25 cellular contexts compared by ENCODE assay signal in genomic region chr10:14676732-14677131, GRCh38.
"Had no signal": no experiment of that assay in that cellular context is flagged by ENCODE, and none has a peak within 500 bp of the region (broad histone marks: within the 10 kb centered on the region; RNA-seq: fewer than 3 reads in every experiment).

No MANE protein-coding gene starts in this region.

- DNase-seq: islet precursor cell; left ventricle myocardium inferior; mesendoderm; naive B cell; natural killer cell; occipital lobe; right lobe of liver; stimulated activated CD4-positive, alpha-beta T cell treated with anti-CD3 and anti-CD28 coated beads, Interleukin-1b, Interleukin-23, amount 100 ng/mL, for 48 hours; stimulated activated CD4-positive, alpha-beta T cell treated with anti-CD3 and anti-CD28 coated beads, Interleukin-2, amount 100 ng/mL, for 48 hours; stimulated activated CD4-positive, alpha-beta T cell treated with anti-CD3 and anti-CD28 coated beads, Interleukin-4, amount 100 ng/mL, for 4 hours; stimulated activated CD8-positive, alpha-beta memory T cell treated with anti-CD3 and anti-CD28 coated beads, Interleukin-4, amount 100 ng/mL, for 48 hours; stimulated activated naive CD4-positive, alpha-beta T cell treated with Interleukin-2 at 50 U/mL for 16 hours; stimulated activated naive CD8-positive, alpha-beta T cell treated with anti-CD3 and anti-CD28 coated beads, Interleukin-15, amount 100 ng/mL, for 72 hours; substantia nigra; upper lobe of left lung had no signal

- H3K4me2 ChIP-seq: neural progenitor cell, smooth muscle cell had no signal

- H3K79me2 ChIP-seq: parathyroid adenoma had no signal

- H3K4me3 ChIP-seq: left ventricle myocardium inferior, lung, neural progenitor cell, right atrium auricular region, right lobe of liver, smooth muscle cell, tibial nerve, upper lobe of left lung, vagina had no signal

- H3K4me3 Mint-ChIP-seq: mesothelial cell of epicardium; natural killer cell; neural progenitor cell; stimulated activated memory B cell treated with anti-CD40 and anti-IgM and Interleukin-4, amounts not matched to agents 10 μg/mL and 1 μg/mL and 100 μg/mL, for 72 hours; stimulated activated naive CD8-positive, alpha-beta T cell treated with anti-CD3 and anti-CD28 coated beads, Interleukin-15, amount 100 ng/mL, for 72 hours had no signal

- H3K9ac ChIP-seq: neural progenitor cell, parathyroid adenoma had no signal

- H3K27me3 Mint-ChIP-seq: naive B cell; stimulated activated memory B cell treated with anti-CD40 and anti-IgM and Interleukin-4, amounts not matched to agents 10 μg/mL and 1 μg/mL and 100 μg/mL, for 72 hours had no signal

- H3K27ac ChIP-seq: left ventricle myocardium inferior, neural progenitor cell, neutrophil, parathyroid adenoma, right atrium auricular region, right lobe of liver, tibial nerve, upper lobe of left lung, vagina had no signal

- H3K27ac Mint-ChIP-seq: mesothelial cell of epicardium; natural killer cell; stimulated activated memory B cell treated with anti-CD40 and anti-IgM and Interleukin-4, amounts not matched to agents 10 μg/mL and 1 μg/mL and 100 μg/mL, for 72 hours had no signal

- H3K27me3 ChIP-seq: neural progenitor cell, neutrophil, right atrium auricular region, right lobe of liver, tibial nerve, upper lobe of left lung, vagina had no signal

- H3K9me3 ChIP-seq: left ventricle myocardium inferior, neutrophil, right atrium auricular region, right lobe of liver, tibial nerve, upper lobe of left lung, vagina had no signal

- H3K4me1 ChIP-seq: left ventricle myocardium inferior, right atrium auricular region, tibial nerve had no signal

- H3K36me3 Mint-ChIP-seq: mesothelial cell of epicardium; naive B cell; natural killer cell; neural progenitor cell; stimulated activated memory B cell treated with anti-CD40 and anti-IgM and Interleukin-4, amounts not matched to agents 10 μg/mL and 1 μg/mL and 100 μg/mL, for 72 hours had no signal

- H3K4me1 Mint-ChIP-seq: stimulated activated naive CD8-positive, alpha-beta T cell treated with anti-CD3 and anti-CD28 coated beads, Interleukin-15, amount 100 ng/mL, for 72 hours had no signal

- H3K9me3 Mint-ChIP-seq: mesothelial cell of epicardium; naive B cell; natural killer cell; neural progenitor cell; stimulated activated memory B cell treated with anti-CD40 and anti-IgM and Interleukin-4, amounts not matched to agents 10 μg/mL and 1 μg/mL and 100 μg/mL, for 72 hours; stimulated activated naive CD8-positive, alpha-beta T cell treated with anti-CD3 and anti-CD28 coated beads, Interleukin-15, amount 100 ng/mL, for 72 hours had no signal

- ATAC-seq: natural killer cell; right lobe of liver; stimulated activated memory B cell treated with anti-CD40 and anti-IgM and Interleukin-4, amounts not matched to agents 10 μg/mL and 1 μg/mL and 100 μg/mL, for 72 hours; stimulated activated naive CD8-positive, alpha-beta T cell treated with anti-CD3 and anti-CD28 coated beads, Interleukin-15, amount 100 ng/mL, for 72 hours had no signal

- H2AFZ ChIP-seq: neural progenitor cell, parathyroid adenoma had no signal

- H3K36me3 ChIP-seq: left ventricle myocardium inferior, neural progenitor cell, neutrophil, right atrium auricular region, right lobe of liver, tibial nerve, upper lobe of left lung, vagina had no signal
